In the genomic region with DNA sequence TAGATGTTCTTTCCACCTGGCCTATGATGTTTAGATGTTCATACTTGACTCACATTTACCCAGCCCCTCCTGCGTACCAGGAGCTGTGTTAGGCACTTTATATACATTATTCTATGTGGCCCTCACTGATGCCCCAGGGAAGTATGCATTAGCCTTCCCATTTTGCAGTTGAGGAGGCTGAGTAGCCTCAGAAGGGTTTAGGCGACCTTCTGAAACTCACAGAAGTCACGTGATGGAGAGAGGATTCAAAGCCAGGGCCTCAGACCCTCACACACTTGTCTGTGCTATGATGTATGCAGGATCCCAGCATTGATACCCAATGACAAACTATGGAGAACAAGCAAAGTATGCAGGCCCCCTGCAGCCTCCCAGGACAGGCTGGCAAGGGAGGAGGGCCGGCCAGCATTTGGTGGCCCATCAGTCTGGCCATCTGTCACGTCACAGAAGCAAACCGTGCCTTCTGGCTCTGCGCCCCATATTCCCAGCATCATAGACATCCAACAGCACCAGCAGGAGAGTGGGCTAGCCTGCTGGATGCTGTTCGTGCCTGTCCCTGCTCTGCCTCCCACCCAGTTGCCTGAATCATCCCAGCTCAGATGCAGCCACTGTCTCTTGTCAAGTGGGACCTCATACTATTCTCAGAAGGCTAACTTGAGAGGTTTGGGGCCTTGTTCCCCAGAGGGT, we compare ENCODE assay signal across 19 cellular contexts. TPM values are rescaled to one million over a fixed set of nuclear protein-coding genes. Genes with fewer than 3 reads are reported as not detected.
"Had no signal": no experiment of that assay in that cellular context is flagged by ENCODE, and none has a peak within 500 bp of the region (broad histone marks: within the 10 kb centered on the region; RNA-seq: fewer than 3 reads in every experiment).

No MANE protein-coding gene starts in this region.

- H3K9me3 ChIP-seq: left lung, right atrium auricular region had no signal

- H3K36me3 Mint-ChIP-seq: activated naive CD8-positive, alpha-beta T cell treated with anti-CD3 and anti-CD28 coated beads for 36 hours had no signal

- H3K4me1 ChIP-seq: left lung, tibial nerve had no signal

- H3K4me3 ChIP-seq: cardiac muscle cell, left lung, right atrium auricular region, tibial nerve had no signal

- H3K27ac Mint-ChIP-seq: activated naive CD8-positive, alpha-beta T cell treated with anti-CD3 and anti-CD28 coated beads for 36 hours; activated T-helper 17 cell treated with anti-CD3 and anti-CD28 coated beads, Interleukin-2, amount 50 U/mL, for 72 hours; endodermal cell; progenitor cell of endocrine pancreas had no signal

- H3K27me3 ChIP-seq: cardiac muscle cell, left lung, right atrium auricular region, tibial nerve had no signal

- DNase-seq: activated CD4-positive, alpha-beta T cell treated with anti-CD3 and anti-CD28 coated beads for 1 hour; activated CD4-positive, alpha-beta T cell treated with anti-CD3 and anti-CD28 coated beads, Interleukin-2, amount 50 U/mL, for 48 hours; activated naive CD4-positive, alpha-beta T cell; activated naive CD8-positive, alpha-beta T cell treated with anti-CD3 and anti-CD28 coated beads for 36 hours; amniotic stem cell; head of caudate nucleus; kidney; left lung; midbrain; stimulated activated naive CD8-positive, alpha-beta T cell treated with anti-CD3 and anti-CD28 coated beads, Interleukin-15, Interleukin-2, amounts not matched to agents 100 U/mL and 50 U/mL, for 24 hours had no signal

- H3K4me3 Mint-ChIP-seq: activated naive CD8-positive, alpha-beta T cell treated with anti-CD3 and anti-CD28 coated beads for 36 hours; activated T-helper 17 cell treated with anti-CD3 and anti-CD28 coated beads, Interleukin-2, amount 50 U/mL, for 72 hours; endodermal cell had no signal

- H3K9me3 Mint-ChIP-seq: activated naive CD8-positive, alpha-beta T cell treated with anti-CD3 and anti-CD28 coated beads for 36 hours; activated T-helper 17 cell treated with anti-CD3 and anti-CD28 coated beads, Interleukin-2, amount 50 U/mL, for 72 hours; endodermal cell had no signal

- H3K27ac ChIP-seq: cardiac muscle cell, left lung, right atrium auricular region, tibial nerve had no signal

- H3K27me3 Mint-ChIP-seq: activated naive CD8-positive, alpha-beta T cell treated with anti-CD3 and anti-CD28 coated beads for 36 hours; activated T-helper 17 cell treated with anti-CD3 and anti-CD28 coated beads, Interleukin-2, amount 50 U/mL, for 72 hours; progenitor cell of endocrine pancreas had no signal

- ATAC-seq: activated T-helper 17 cell treated with anti-CD3 and anti-CD28 coated beads, Interleukin-2, amount 50 U/mL, for 72 hours; left lung; stimulated activated naive CD8-positive, alpha-beta T cell treated with anti-CD3 and anti-CD28 coated beads, Interleukin-15, Interleukin-2, amounts not matched to agents 100 U/mL and 50 U/mL, for 24 hours had no signal

- H3K4me1 Mint-ChIP-seq: activated naive CD8-positive, alpha-beta T cell treated with anti-CD3 and anti-CD28 coated beads for 36 hours had no signal

- H3K36me3 ChIP-seq: cardiac muscle cell, left lung had no signal

- FAIRE-seq: colon, frontal cortex, kidney had no signal

RNA-seq across cellular contexts. Expression of gene CAPN14, which starts 50.3 kb away (rescaled TPM):
- total RNA-seq: myocyte, tibial nerve had no signal
- polyA plus RNA-seq: cardiac muscle cell had no signal
